Comparison of ENCODE assay signal across 20 cellular contexts in genomic region chr6:6771224-6771915, GRCh38.
A peak's percentile ranks its signal among the peaks of the same experiment; 100 is the strongest.
DNase-seq lines count a peak whose midpoint lies in the region; ATAC-seq, FAIRE-seq and TF ChIP-seq lines count a peak whose summit lies in the region.
"Had no signal": no experiment of that assay in that cellular context is flagged by ENCODE, and none has a peak within 500 bp of the region (broad histone marks: within the 10 kb centered on the region; RNA-seq: fewer than 3 reads in every experiment).

No MANE protein-coding gene starts in this region.

- no peak for FAIRE-seq in K562 (lab: Jason Lieb, UNC)
- FAIRE-seq: GM12891, GM18507, H1 had no signal

- no peak overlapping the region for H3K14ac ChIP-seq in IMR-90 (replicated peaks; ENCODE audit: low read depth, low read length)

- H3K4me2 ChIP-seq in IMR-90 (ENCODE audit: low read depth, low read length) (no peak overlapping the region), K562 (ENCODE audit: insufficient read depth, low read length) (no peak overlapping the region)

- H3K27ac ChIP-seq in IMR-90 (ENCODE audit: insufficient read depth, low read length) = no peak overlapping the region
- no peak overlapping the region for H3K27ac ChIP-seq in K562 (ENCODE audit: extremely low read depth, low read depth, low read length)
- H3K27ac ChIP-seq: SJSA1 had no signal

- no peak overlapping the region for H4K5ac ChIP-seq in IMR-90 (ENCODE audit: low read depth, low read length)

- POLR2A ChIA-PET in IMR-90 (lab: Charles Lee; ENCODE audit: unreplicated experiment) (no interaction called here), K562 (lab: Yijun Ruan, JAX) (interaction anchor here (0.8 kb wide), 1 partner anchor 182 kb away, joined by 5 read pairs; no protein-coding TSS in a partner anchor)

- H3K4ac ChIP-seq in IMR-90 (ENCODE audit: low read depth, low read length) = no peak overlapping the region

- H3K79me1 ChIP-seq in IMR-90 (ENCODE audit: low read depth in 1 of 2, low read length in 2 of 2) = no peaks in the 10 kb centered on the region

- no peak overlapping the region for H2BK120ac ChIP-seq in IMR-90 (ENCODE audit: low read depth, low read length)

- no peak overlapping the region for H3K18ac ChIP-seq in IMR-90 (ENCODE audit: low read depth, low read length)

- H4K20me1 ChIP-seq in IMR-90 (ENCODE audit: insufficient read depth, low read length) (no peaks in the 10 kb centered on the region), K562 (replicated peaks; ENCODE audit: control insufficient read depth, insufficient read depth, low read length) (no peaks in the 10 kb centered on the region)

- TF ChIP-seq POLR2A in IMR-90 (IDR thresholded peaks at IDR 0.05; ENCODE audit: low read depth, low read length) (no peak), K562 (conservative IDR thresholded peaks at IDR 0.05) (no peak)

- in situ Hi-C loops in IMR-90 (cut with MboI; ENCODE audit: low sequenced_read_pairs) (no loop called here), K562 (cut with MboI) (no loop called here)

- no peak overlapping the region for H2BK15ac ChIP-seq in IMR-90 (ENCODE audit: low read depth, low read length)

- no peak overlapping the region for H3K9ac ChIP-seq in IMR-90 (ENCODE audit: low read depth, low read length)
- no peak overlapping the region for H3K9ac ChIP-seq in K562 (ENCODE audit: insufficient read depth in 1 of 2, low read depth in 2 of 2, low read length in 2 of 2)

- ATAC-seq in IMR-90 (ENCODE audit: low read depth) (no peak), K562 (no peak; the same call in 2 of the 3 replicates)

- H2BK5ac ChIP-seq in IMR-90 (ENCODE audit: low read depth, low read length, poor library complexity, severe bottlenecking) = no peak overlapping the region

- no peak overlapping the region for H3K4me3 ChIP-seq in IMR-90 (ENCODE audit: insufficient read depth, low read depth, low read length)
- H3K4me3 ChIP-seq in K562 = no peak overlapping the region
- H3K4me3 ChIP-seq: SJSA1 had no signal

- no peak overlapping the region for H2BK20ac ChIP-seq in IMR-90 (ENCODE audit: low read depth, low read length)

- WGBS in IMR-90 (ENCODE audit: extremely low coverage in 2 of 2, insufficient read length in 1 of 2), 2 experiments = no CpG with 5 or more reads among the region's 1 CpG
- WGBS in K562 (ENCODE audit: insufficient coverage, low coverage, missing lambda C conversion rate) = 8% methylated on average over 1 of the region's 1 CpG

- CTCF ChIA-PET in IMR-90 (lab: Yijun Ruan, JAX) = no interaction called here
- CTCF ChIA-PET in K562 (lab: Yijun Ruan, JAX; ENCODE audit: low intra/inter-chr PET ratio) = no interaction called here

- dilution Hi-C loops in IMR-90 (cut with HindIII; ENCODE audit: low sequenced_read_pairs, unreplicated experiment) = no loop called here

- DNase-seq in CD1c-positive myeloid dendritic cell (ENCODE audit: extremely low spot score) (peak; percentile 38), IMR-90 (no peak), K562 (ENCODE audit: extremely low read depth in 1 of 4, low spot score in 3 of 4) (no peak), foreskin melanocyte (peak; percentile 56), SIG-M5 treated with dmso at 0.1 percent for 504 hours (lab: John Stamatoyannopoulos, UW; ENCODE audit: unreplicated experiment) (no peak), NCI-H2227 (lab: John Stamatoyannopoulos, UW; ENCODE audit: unreplicated experiment) (no peak)
- DNase-seq in activated CD8-positive, alpha-beta memory T cell treated with anti-CD3 and anti-CD28 coated beads for 24 hours = no peak
- DNase-seq: CD4-positive, alpha-beta T cell; GF-D8; HFFc6; MM.1S; NCI-H1092 treated with DMSO at 0.1 percent for 48 hours; NCI-H187; NCI-H446; NCI-H748 treated with DMSO at 0.1 percent for 48 hours; SW 1271 had no signal

- TF ChIP-seq RAD21 in IMR-90 (IDR thresholded peaks at IDR 0.05; ENCODE audit: low read length) = no peak
- TF ChIP-seq RAD21 in K562 (CRISPR knock-in tag; conservative IDR thresholded peaks at IDR 0.05 in 1 of 2, IDR thresholded peaks at IDR 0.05 in 1 of 2) = no peak

- peak overlapping the region; percentile 60 for H2AFZ ChIP-seq in IMR-90 (replicated peaks; ENCODE audit: low read length, poor library complexity)
- no peak overlapping the region for H2AFZ ChIP-seq in K562 (ENCODE audit: low read depth, low read length)

- no peak overlapping the region for H3K23ac ChIP-seq in IMR-90 (ENCODE audit: low read depth, low read length)

- H3K9me1 ChIP-seq in IMR-90 (ENCODE audit: insufficient read depth, low read length) (no peaks in the 10 kb centered on the region), K562 (ENCODE audit: control insufficient read depth, insufficient read depth, low read length) (no peaks in the 10 kb centered on the region)

- no peak overlapping the region for H2AK5ac ChIP-seq in IMR-90 (ENCODE audit: low read depth, low read length)

- H3K9me3 ChIP-seq in IMR-90 (ENCODE audit: control insufficient read depth, insufficient read depth, low read length) = no peaks in the 10 kb centered on the region
- no peaks in the 10 kb centered on the region for H3K9me3 ChIP-seq in K562 (replicated peaks; ENCODE audit: control insufficient read depth, insufficient read depth, low read depth, low read length)
- H3K9me3 ChIP-seq: SJSA1 had no signal

- H3K4me1 ChIP-seq in IMR-90 (ENCODE audit: control insufficient read depth, insufficient read depth, low read length) (no peaks in the 10 kb centered on the region), K562 (replicated peaks in 1 of 2; ENCODE audit: control insufficient read depth in 2 of 2, insufficient read depth in 2 of 2, low read length in 2 of 2) (peaks cover 4 to 14% of the 10 kb centered on the region in 2 experiments; a peak in 4 of 5 replicates)
- H3K4me1 ChIP-seq: SJSA1 had no signal

- intact Hi-C loops in IMR-90 (cut with micrococcal nuclease) (no loop called here), K562 (cut with micrococcal nuclease) (no loop called here)

- no peaks in the 10 kb centered on the region for H3K36me3 ChIP-seq in IMR-90 (ENCODE audit: control insufficient read depth, insufficient read depth, low read length)
- no peaks in the 10 kb centered on the region for H3K36me3 ChIP-seq in K562 (ENCODE audit: control insufficient read depth, insufficient read depth, low read length)
- H3K36me3 ChIP-seq: SJSA1 had no signal

- H3K56ac ChIP-seq in IMR-90 (ENCODE audit: extremely low read depth, insufficient read depth, low read length) = no peak overlapping the region

- H3K79me2 ChIP-seq in K562 (ENCODE audit: control insufficient read depth, insufficient read depth, low read length) = no peaks in the 10 kb centered on the region

- BruUV-seq in IMR-90 (replicated peaks; lab: Mats Ljungman, UMichigan) (no TSS peak), K562 (replicated peaks; lab: Mats Ljungman, UMichigan) (no TSS peak)

- TF ChIP-seq CTCF in IMR-90 (conservative IDR thresholded peaks at IDR 0.05; ENCODE audit: low read depth, low read length) (no peak), K562 (IDR thresholded peaks at IDR 0.05 in 2 of 3, conservative IDR thresholded peaks at IDR 0.05 in 1 of 3; ENCODE audit: insufficient read depth in 2 of 3, low read depth in 1 of 3, low read length in 3 of 3) (no peak)

- H3K27me3 ChIP-seq in IMR-90 (ENCODE audit: control insufficient read depth, insufficient read depth, low read length) = peaks cover 7% of the 10 kb centered on the region
- peaks cover 0 to 4% of the 10 kb centered on the region in 2 experiments; a peak in 2 of 5 replicates for H3K27me3 ChIP-seq in K562 (ENCODE audit: control insufficient read depth in 2 of 2, insufficient read depth in 2 of 2, low read length in 2 of 2)
- H3K27me3 ChIP-seq: SJSA1 had no signal

- no peak overlapping the region for H4K91ac ChIP-seq in IMR-90 (ENCODE audit: insufficient read depth, low read depth, low read length)

- TF ChIP-seq EP300 in K562 (IDR thresholded peaks at IDR 0.05; ENCODE audit: low read length) = no peak

- H4K8ac ChIP-seq in IMR-90 (ENCODE audit: low read depth in 2 of 2, low read length in 2 of 2) = no peak overlapping the region

- no peak overlapping the region for H2AK9ac ChIP-seq in IMR-90 (replicated peaks; ENCODE audit: low read depth, low read length, poor library complexity)

TF ChIP-seq in IMR-90, 13 proteins besides CTCF, POLR2A, EP300 and RAD21 (continues in another document):
- TF ChIP-seq CEBPB (IDR thresholded peaks at IDR 0.05; ENCODE audit: low read depth, low read length) (no peak), SMC3 (IDR thresholded peaks at IDR 0.05; ENCODE audit: low read depth, low read length) (no peak), MAZ (IDR thresholded peaks at IDR 0.05; ENCODE audit: borderline replicate concordance, low read depth, low read length) (no peak), MAFK (IDR thresholded peaks at IDR 0.05; ENCODE audit: low read depth, low read length) (no peak), ELK1 (IDR thresholded peaks at IDR 0.05; ENCODE audit: borderline replicate concordance, low read depth, low read length) (no peak), RFX5 (IDR thresholded peaks at IDR 0.05; ENCODE audit: low read depth, low read length) (no peak)

TF ChIP-seq in K562, 482 proteins besides CTCF, POLR2A, EP300 and RAD21 (continues in another document):
- TF ChIP-seq ZNF512 (tag; IDR thresholded peaks at IDR 0.05) (peak; percentile 85), ZNF263 (CRISPR knock-in tag; IDR thresholded peaks at IDR 0.05; ENCODE audit: borderline replicate concordance) (peak; percentile 41; the same call in 1 of the 2 replicates), KLF1 (tag; IDR thresholded peaks at IDR 0.05) (no peak), SMARCA5 (IDR thresholded peaks at IDR 0.05) (no peak), CEBPG (CRISPR knock-in tag; IDR thresholded peaks at IDR 0.05) (no peak), CEBPG (tag; conservative IDR thresholded peaks at IDR 0.05 in 1 of 2, IDR thresholded peaks at IDR 0.05 in 1 of 2) (peak in 1 of 2 experiments; percentile 35; a peak in 1 of 4 replicates), TRIM24 (IDR thresholded peaks at IDR 0.05) (0 out of 4 replicates have a peak, but pooled peaks of 1 of the 2 experiments have one; percentile 4)

Comparison
In these comparisons a context has a peak if more than half of its experiments do, and no peak if none do; other contexts are left out.
1. DNase-seq: peak in CD1c-positive myeloid dendritic cell (single experiment) and foreskin melanocyte (single experiment); none in IMR-90 (single experiment), K562 (0 of 4), activated CD8-positive, alpha-beta memory T cell treated with anti-CD3 and anti-CD28 coated beads for 24 hours (single experiment), SIG-M5 treated with dmso at 0.1 percent for 504 hours (single experiment) and NCI-H2227 (single experiment).